In genomic region chrX:85977218-85977617, GRCh38 we compare ENCODE assay signal across 16 cellular contexts.
DNase-seq lines count a peak whose midpoint lies in the region; ATAC-seq and TF ChIP-seq lines count a peak whose summit lies in the region.
"Had no signal": no experiment of that assay in that cellular context is flagged by ENCODE, and none has a peak within 500 bp of the region (broad histone marks: within the 10 kb centered on the region; RNA-seq: fewer than 3 reads in every experiment).

No MANE protein-coding gene starts in this region.

- H3K9me3 Mint-ChIP-seq in activated B cell treated with CpG ODN at 0.5 μM for 24 hours: no peaks in the 10 kb centered on the region

- H3K4me1 Mint-ChIP-seq in activated B cell treated with CpG ODN at 0.5 μM for 24 hours: peaks cover 14% of the 10 kb centered on the region

- H3K4me3 ChIP-seq in coronary artery: no peak overlapping the region
- H3K4me3 ChIP-seq: K562, left ventricle myocardium inferior, vagina had no signal

- no peak overlapping the region for H3K27ac ChIP-seq in coronary artery
- H3K27ac ChIP-seq: left ventricle myocardium inferior, neutrophil, vagina had no signal

- ATAC-seq in GM18867 (IDR thresholded peaks at IDR 0.05; ENCODE audit: unreplicated experiment): peak; percentile 95
- ATAC-seq in GM21529 (IDR thresholded peaks at IDR 0.05; ENCODE audit: unreplicated experiment): peak; percentile 90
- ATAC-seq in HG03095 (IDR thresholded peaks at IDR 0.05; ENCODE audit: unreplicated experiment): peak; percentile 85
- peak; percentile 14 for ATAC-seq in activated B cell treated with CpG ODN at 0.5 μM for 24 hours (ENCODE audit: low read depth)
- no peak for ATAC-seq in activated CD4-positive, CD25-positive, alpha-beta regulatory T cell treated with anti-CD3 and anti-CD28 coated beads, Interleukin-2, amount 50 U/mL, for 24 hours
- ATAC-seq: K562 had no signal

- peak overlapping the region; percentile 78 for H3K27ac Mint-ChIP-seq in activated B cell treated with CpG ODN at 0.5 μM for 24 hours

- no peak for TF ChIP-seq CTCF in activated B cell treated with CpG ODN at 0.5 μM for 24 hours (IDR thresholded peaks at IDR 0.05)
- no peak for TF ChIP-seq CTCF in coronary artery (IDR thresholded peaks at IDR 0.05)

- POLR2A ChIA-PET in activated B cell treated with CpG ODN at 0.5 μM for 24 hours (lab: Charles Lee): no interaction called here

- H3K36me3 Mint-ChIP-seq in activated B cell treated with CpG ODN at 0.5 μM for 24 hours (ENCODE audit: low read depth): peaks cover 34% of the 10 kb centered on the region

- CTCF ChIA-PET in activated B cell treated with CpG ODN at 0.5 μM for 24 hours (lab: Charles Lee): no interaction called here

- no peaks in the 10 kb centered on the region for H3K27me3 Mint-ChIP-seq in activated B cell treated with CpG ODN at 0.5 μM for 24 hours

- H3K4me3 Mint-ChIP-seq in activated B cell treated with CpG ODN at 0.5 μM for 24 hours: peak overlapping the region; percentile 21

- no peak for DNase-seq in activated B cell treated with CpG ODN at 0.5 μM for 24 hours
- DNase-seq in coronary artery (ENCODE audit: low spot score): no peak
- no peak for DNase-seq in cerebellum (ENCODE audit: low spot score)
- DNase-seq in NCI-H446 treated with DMSO at 0.1 percent for 48 hours (lab: John Stamatoyannopoulos, UW): no peak
- DNase-seq: aorta; C1 segment of cervical spinal cord; effector CD8-positive, alpha-beta T cell; GOT3; left ventricle myocardium inferior had no signal

- intact Hi-C loops in activated B cell treated with CpG ODN at 0.5 μM for 24 hours (cut with micrococcal nuclease): no loop called here

Comparison
In these comparisons a context has a peak if more than half of its experiments do, and no peak if none do; other contexts are left out.
1. ATAC-seq: peak in GM18867 (single experiment), GM21529 (single experiment), HG03095 (single experiment) and activated B cell treated with CpG ODN at 0.5 μM for 24 hours (single experiment); none in activated CD4-positive, CD25-positive, alpha-beta regulatory T cell treated with anti-CD3 and anti-CD28 coated beads, Interleukin-2, amount 50 U/mL, for 24 hours (0 of 2).